ENCODE assay signal across 1 cellular context in the genomic region with DNA sequence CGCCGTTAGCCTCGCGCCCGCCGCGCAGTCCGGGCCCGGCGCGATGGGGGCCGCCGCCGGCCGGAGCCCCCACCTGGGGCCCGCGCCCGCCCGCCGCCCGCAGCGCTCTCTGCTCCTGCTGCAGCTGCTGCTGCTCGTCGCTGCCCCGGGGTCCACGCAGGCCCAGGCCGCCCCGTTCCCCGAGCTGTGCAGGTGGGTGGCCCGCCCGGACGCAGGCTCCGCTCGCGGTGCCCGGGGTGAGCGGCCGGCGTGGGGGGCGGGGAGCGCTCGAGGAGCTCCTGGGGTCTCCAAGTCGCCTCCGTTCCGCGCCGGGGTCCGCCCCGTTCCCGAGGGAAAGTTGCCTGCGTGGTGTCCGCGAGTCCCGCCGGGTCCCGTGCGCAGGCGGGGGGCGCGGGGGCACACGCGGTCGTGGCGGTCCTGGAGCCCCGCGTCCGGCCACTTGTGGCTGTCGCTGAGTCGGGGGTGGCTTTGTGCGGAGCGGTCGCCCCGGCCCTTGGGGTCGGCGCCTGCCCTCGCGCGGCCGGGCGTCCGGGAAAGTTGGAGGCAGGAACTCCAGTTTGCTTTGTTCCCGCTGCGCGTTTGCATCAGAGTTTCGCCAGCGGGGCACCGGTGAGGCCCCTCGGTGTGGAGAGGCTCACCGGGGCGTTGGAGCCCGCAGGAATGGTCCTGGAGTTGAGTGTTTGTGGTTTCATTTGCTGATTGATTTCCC.
TF ChIP-seq lines count a peak whose summit lies in the region.

No MANE protein-coding gene starts in this region.

TF ChIP-seq in HepG2, 621 proteins besides CTCF, POLR2A, EP300 and RAD21 (continued from another document):
- TF ChIP-seq ZNF12 (CRISPR knock-in tag; IDR thresholded peaks at IDR 0.05) (0 out of 2 replicates have a peak, but pooled peaks have one; percentile 5), HNRNPLL (IDR thresholded peaks at IDR 0.05; ENCODE audit: low read depth, low read length, poor library complexity, severe bottlenecking) (peak; percentile 42), KLF15 (CRISPR knock-in tag; IDR thresholded peaks at IDR 0.05; ENCODE audit: borderline replicate concordance) (peak; percentile 67; the same call in 1 of the 2 replicates), MAZ (IDR thresholded peaks at IDR 0.05; ENCODE audit: borderline replicate concordance, low read depth, low read length) (no peak), MAZ (CRISPR knock-in tag; IDR thresholded peaks at IDR 0.05; ENCODE audit: low read depth) (peak; percentile 52; the same call in 1 of the 2 replicates), MATR3 (CRISPR knock-in tag; IDR thresholded peaks at IDR 0.05) (no peak), HDAC1 (CRISPR knock-in tag; IDR thresholded peaks at IDR 0.05) (0 out of 2 replicates have a peak, but pooled peaks have one; percentile 37), RNF2 (conservative IDR thresholded peaks at IDR 0.05; ENCODE audit: low read depth) (0 out of 2 replicates have a peak, but pooled peaks have one; percentile 34), ZSCAN20 (CRISPR knock-in tag; IDR thresholded peaks at IDR 0.05; ENCODE audit: borderline replicate concordance) (0 out of 2 replicates have a peak, but pooled peaks have one; percentile 9), ZMYM2 (CRISPR knock-in tag; IDR thresholded peaks at IDR 0.05) (no peak), DMAP1 (CRISPR knock-in tag; IDR thresholded peaks at IDR 0.05) (0 out of 2 replicates have a peak, but pooled peaks have one; percentile 32), CEBPB (IDR thresholded peaks at IDR 0.05; ENCODE audit: borderline replicate concordance, low read depth, low read length) (0 out of 2 replicates have a peak, but pooled peaks have one; percentile 14), KDM4B (CRISPR knock-in tag; IDR thresholded peaks at IDR 0.05) (no peak), PRMT3 (CRISPR knock-in tag; IDR thresholded peaks at IDR 0.05; ENCODE audit: borderline replicate concordance, low read depth) (0 out of 2 replicates have a peak, but pooled peaks have one; percentile 33), BCL6 (CRISPR knock-in tag; IDR thresholded peaks at IDR 0.05) (peak; percentile 6; the same call in 1 of the 2 replicates), ZSCAN31 (CRISPR knock-in tag; IDR thresholded peaks at IDR 0.05; ENCODE audit: low read depth) (0 out of 2 replicates have a peak, but pooled peaks have one; percentile 42)
- TF ChIP-seq, protein P1, sequence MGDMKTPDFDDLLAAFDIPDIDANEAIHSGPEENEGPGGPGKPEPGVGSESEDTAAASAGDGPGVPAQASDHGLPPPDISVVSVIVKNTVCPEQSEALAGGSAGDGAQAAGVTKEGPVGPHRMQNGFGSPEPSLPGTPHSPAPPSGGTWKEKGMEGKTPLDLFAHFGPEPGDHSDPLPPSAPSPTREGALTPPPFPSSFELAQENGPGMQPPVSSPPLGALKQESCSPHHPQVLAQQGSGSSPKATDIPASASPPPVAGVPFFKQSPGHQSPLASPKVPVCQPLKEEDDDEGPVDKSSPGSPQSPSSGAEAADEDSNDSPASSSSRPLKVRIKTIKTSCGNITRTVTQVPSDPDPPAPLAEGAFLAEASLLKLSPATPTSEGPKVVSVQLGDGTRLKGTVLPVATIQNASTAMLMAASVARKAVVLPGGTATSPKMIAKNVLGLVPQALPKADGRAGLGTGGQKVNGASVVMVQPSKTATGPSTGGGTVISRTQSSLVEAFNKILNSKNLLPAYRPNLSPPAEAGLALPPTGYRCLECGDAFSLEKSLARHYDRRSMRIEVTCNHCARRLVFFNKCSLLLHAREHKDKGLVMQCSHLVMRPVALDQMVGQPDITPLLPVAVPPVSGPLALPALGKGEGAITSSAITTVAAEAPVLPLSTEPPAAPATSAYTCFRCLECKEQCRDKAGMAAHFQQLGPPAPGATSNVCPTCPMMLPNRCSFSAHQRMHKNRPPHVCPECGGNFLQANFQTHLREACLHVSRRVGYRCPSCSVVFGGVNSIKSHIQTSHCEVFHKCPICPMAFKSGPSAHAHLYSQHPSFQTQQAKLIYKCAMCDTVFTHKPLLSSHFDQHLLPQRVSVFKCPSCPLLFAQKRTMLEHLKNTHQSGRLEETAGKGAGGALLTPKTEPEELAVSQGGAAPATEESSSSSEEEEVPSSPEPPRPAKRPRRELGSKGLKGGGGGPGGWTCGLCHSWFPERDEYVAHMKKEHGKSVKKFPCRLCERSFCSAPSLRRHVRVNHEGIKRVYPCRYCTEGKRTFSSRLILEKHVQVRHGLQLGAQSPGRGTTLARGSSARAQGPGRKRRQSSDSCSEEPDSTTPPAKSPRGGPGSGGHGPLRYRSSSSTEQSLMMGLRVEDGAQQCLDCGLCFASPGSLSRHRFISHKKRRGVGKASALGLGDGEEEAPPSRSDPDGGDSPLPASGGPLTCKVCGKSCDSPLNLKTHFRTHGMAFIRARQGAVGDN (CRISPR knock-in tag; IDR thresholded peaks at IDR 0.05): peak; percentile 65
- TF ChIP-seq, protein P2, sequence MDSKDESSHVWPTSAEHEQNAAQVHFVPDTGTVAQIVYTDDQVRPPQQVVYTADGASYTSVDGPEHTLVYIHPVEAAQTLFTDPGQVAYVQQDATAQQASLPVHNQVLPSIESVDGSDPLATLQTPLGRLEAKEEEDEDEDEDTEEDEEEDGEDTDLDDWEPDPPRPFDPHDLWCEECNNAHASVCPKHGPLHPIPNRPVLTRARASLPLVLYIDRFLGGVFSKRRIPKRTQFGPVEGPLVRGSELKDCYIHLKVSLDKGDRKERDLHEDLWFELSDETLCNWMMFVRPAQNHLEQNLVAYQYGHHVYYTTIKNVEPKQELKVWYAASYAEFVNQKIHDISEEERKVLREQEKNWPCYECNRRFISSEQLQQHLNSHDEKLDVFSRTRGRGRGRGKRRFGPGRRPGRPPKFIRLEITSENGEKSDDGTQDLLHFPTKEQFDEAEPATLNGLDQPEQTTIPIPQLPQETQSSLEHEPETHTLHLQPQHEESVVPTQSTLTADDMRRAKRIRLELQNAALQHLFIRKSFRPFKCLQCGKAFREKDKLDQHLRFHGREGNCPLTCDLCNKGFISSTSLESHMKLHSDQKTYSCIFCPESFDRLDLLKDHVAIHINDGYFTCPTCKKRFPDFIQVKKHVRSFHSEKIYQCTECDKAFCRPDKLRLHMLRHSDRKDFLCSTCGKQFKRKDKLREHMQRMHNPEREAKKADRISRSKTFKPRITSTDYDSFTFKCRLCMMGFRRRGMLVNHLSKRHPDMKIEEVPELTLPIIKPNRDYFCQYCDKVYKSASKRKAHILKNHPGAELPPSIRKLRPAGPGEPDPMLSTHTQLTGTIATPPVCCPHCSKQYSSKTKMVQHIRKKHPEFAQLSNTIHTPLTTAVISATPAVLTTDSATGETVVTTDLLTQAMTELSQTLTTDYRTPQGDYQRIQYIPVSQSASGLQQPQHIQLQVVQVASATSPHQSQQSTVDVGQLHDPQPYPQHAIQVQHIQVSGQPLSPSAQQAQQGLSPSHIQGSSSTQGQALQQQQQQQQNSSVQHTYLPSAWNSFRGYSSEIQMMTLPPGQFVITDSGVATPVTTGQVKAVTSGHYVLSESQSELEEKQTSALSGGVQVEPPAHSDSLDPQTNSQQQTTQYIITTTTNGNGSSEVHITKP (CRISPR knock-in tag; IDR thresholded peaks at IDR 0.05; ENCODE audit: low read depth): 0 out of 2 replicates have a peak, but pooled peaks have one; percentile 16
- TF ChIP-seq, protein P3, sequence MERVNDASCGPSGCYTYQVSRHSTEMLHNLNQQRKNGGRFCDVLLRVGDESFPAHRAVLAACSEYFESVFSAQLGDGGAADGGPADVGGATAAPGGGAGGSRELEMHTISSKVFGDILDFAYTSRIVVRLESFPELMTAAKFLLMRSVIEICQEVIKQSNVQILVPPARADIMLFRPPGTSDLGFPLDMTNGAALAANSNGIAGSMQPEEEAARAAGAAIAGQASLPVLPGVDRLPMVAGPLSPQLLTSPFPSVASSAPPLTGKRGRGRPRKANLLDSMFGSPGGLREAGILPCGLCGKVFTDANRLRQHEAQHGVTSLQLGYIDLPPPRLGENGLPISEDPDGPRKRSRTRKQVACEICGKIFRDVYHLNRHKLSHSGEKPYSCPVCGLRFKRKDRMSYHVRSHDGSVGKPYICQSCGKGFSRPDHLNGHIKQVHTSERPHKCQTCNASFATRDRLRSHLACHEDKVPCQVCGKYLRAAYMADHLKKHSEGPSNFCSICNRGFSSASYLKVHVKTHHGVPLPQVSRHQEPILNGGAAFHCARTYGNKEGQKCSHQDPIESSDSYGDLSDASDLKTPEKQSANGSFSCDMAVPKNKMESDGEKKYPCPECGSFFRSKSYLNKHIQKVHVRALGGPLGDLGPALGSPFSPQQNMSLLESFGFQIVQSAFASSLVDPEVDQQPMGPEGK (CRISPR knock-in tag; IDR thresholded peaks at IDR 0.05): 0 out of 2 replicates have a peak, but pooled peaks have one; percentile 4
- TF ChIP-seq, protein P4, sequence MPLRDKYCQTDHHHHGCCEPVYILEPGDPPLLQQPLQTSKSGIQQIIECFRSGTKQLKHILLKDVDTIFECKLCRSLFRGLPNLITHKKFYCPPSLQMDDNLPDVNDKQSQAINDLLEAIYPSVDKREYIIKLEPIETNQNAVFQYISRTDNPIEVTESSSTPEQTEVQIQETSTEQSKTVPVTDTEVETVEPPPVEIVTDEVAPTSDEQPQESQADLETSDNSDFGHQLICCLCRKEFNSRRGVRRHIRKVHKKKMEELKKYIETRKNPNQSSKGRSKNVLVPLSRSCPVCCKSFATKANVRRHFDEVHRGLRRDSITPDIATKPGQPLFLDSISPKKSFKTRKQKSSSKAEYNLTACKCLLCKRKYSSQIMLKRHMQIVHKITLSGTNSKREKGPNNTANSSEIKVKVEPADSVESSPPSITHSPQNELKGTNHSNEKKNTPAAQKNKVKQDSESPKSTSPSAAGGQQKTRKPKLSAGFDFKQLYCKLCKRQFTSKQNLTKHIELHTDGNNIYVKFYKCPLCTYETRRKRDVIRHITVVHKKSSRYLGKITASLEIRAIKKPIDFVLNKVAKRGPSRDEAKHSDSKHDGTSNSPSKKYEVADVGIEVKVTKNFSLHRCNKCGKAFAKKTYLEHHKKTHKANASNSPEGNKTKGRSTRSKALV (CRISPR knock-in tag; IDR thresholded peaks at IDR 0.05): peak; percentile 26; the same call in 1 of the 2 replicates
